ENCODE assay signal across 23 cellular contexts in the genomic region with DNA sequence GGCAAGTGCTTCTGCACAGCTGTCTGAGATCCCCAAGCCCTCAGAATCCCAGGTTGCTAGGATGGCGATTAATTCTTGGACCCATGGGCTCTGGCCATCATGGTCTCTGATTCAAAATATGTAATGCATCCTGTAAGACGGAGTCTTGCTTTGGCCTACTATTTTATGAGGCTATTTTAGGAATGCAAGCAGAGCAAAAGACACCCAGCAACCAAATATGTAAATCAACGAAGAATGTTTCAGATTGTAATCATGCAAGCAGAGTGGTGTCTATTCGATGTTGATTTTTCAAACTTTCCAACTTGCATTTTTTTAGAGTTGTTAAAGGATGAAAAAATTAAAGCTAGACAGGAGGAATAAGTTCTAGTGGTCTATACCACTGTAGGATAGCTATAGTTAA.
DNase-seq lines count a peak whose midpoint lies in the region; ATAC-seq and TF ChIP-seq lines count a peak whose summit lies in the region.
"Had no signal": no experiment of that assay in that cellular context is flagged by ENCODE, and none has a peak within 500 bp of the region (broad histone marks: within the 10 kb centered on the region; RNA-seq: fewer than 3 reads in every experiment).

No MANE protein-coding gene starts in this region.

- peaks cover 87% of the 10 kb centered on the region for H3K4me1 Mint-ChIP-seq in chondrocyte (ENCODE audit: low read depth)

- H3K4me3 ChIP-seq in AG10803 (ENCODE audit: low read length), result no peak overlapping the region
- no peak overlapping the region for H3K4me3 ChIP-seq in gastroesophageal sphincter
- H3K4me3 ChIP-seq in rectal smooth muscle tissue (ENCODE audit: low read length), result no peak overlapping the region
- H3K4me3 ChIP-seq: A549, adrenal gland, breast epithelium, coronary artery, SJCRH30 had no signal

- no peaks in the 10 kb centered on the region for H3K36me3 Mint-ChIP-seq in chondrocyte (ENCODE audit: low read depth)
- H3K36me3 Mint-ChIP-seq: immature natural killer cell had no signal

- H3K9ac ChIP-seq in rectal smooth muscle tissue (ENCODE audit: low read length), result no peak overlapping the region

- ATAC-seq in gastroesophageal sphincter (no peak), esophagus mucosa (no peak), HG02973 (IDR thresholded peaks at IDR 0.05; ENCODE audit: unreplicated experiment) (no peak), GM21529 (IDR thresholded peaks at IDR 0.05; ENCODE audit: unreplicated experiment) (no peak)
- ATAC-seq: A549, foreskin keratinocyte had no signal

- H3K36me3 ChIP-seq in gastroesophageal sphincter (no peaks in the 10 kb centered on the region), rectal smooth muscle tissue (ENCODE audit: control insufficient read depth, insufficient read depth, low read length) (no peaks in the 10 kb centered on the region)
- H3K36me3 ChIP-seq: adrenal gland, breast epithelium, SJCRH30 had no signal

- TF ChIP-seq EP300 in gastroesophageal sphincter (IDR thresholded peaks at IDR 0.05), result no peak

- no peak overlapping the region for H3K4me3 Mint-ChIP-seq in chondrocyte (ENCODE audit: unreplicated experiment)
- H3K4me3 Mint-ChIP-seq: activated T-cell treated with anti-CD3 and anti-CD28 coated beads, Interleukin-2, amount 50 U/mL, for 24 hours; immature natural killer cell; T-helper 1 cell treated with Interleukin-12 subunit alpha and Interleukin-12 subunit beta and Interleukin-4 antibody, amounts not matched to agents 30 μg/mL and 1 μg/mL, for 36 hours had no signal

- H3K27ac ChIP-seq in gastroesophageal sphincter, result peak overlapping the region in 3 of 4 donors; percentile 12 to 69 (median 40)
- peak overlapping the region; percentile 18 for H3K27ac ChIP-seq in rectal smooth muscle tissue (ENCODE audit: low read depth, low read length)
- H3K27ac ChIP-seq: breast epithelium, coronary artery, foreskin keratinocyte, SJCRH30 had no signal

- H3K27ac Mint-ChIP-seq in chondrocyte (ENCODE audit: unreplicated experiment), result peak overlapping the region; percentile 73
- H3K27ac Mint-ChIP-seq: activated T-cell treated with anti-CD3 and anti-CD28 coated beads, Interleukin-2, amount 50 U/mL, for 24 hours; immature natural killer cell; progenitor cell of endocrine pancreas; T-helper 1 cell treated with Interleukin-12 subunit alpha and Interleukin-12 subunit beta and Interleukin-4 antibody, amounts not matched to agents 30 μg/mL and 1 μg/mL, for 36 hours had no signal

- H3K9me3 Mint-ChIP-seq in chondrocyte (ENCODE audit: low read depth), result no peaks in the 10 kb centered on the region
- H3K9me3 Mint-ChIP-seq: activated T-cell treated with anti-CD3 and anti-CD28 coated beads, Interleukin-2, amount 50 U/mL, for 24 hours; immature natural killer cell; T-helper 1 cell treated with Interleukin-12 subunit alpha and Interleukin-12 subunit beta and Interleukin-4 antibody, amounts not matched to agents 30 μg/mL and 1 μg/mL, for 36 hours had no signal

- H3K27me3 ChIP-seq in gastroesophageal sphincter (no peaks in the 10 kb centered on the region), rectal smooth muscle tissue (ENCODE audit: control insufficient read depth, insufficient read depth, low read length) (no peaks in the 10 kb centered on the region)
- H3K27me3 ChIP-seq: adrenal gland, breast epithelium, foreskin keratinocyte had no signal

- H3K9me3 ChIP-seq in gastroesophageal sphincter, result no peaks in the 10 kb centered on the region
- H3K9me3 ChIP-seq: A549, adrenal gland, breast epithelium, SJCRH30 had no signal

- DNase-seq in AG10803 (ENCODE audit: low read depth) (peak; percentile 88), chondrocyte (ENCODE audit: low spot score) (no peak), NCI-H187 (lab: John Stamatoyannopoulos, UW) (no peak)
- DNase-seq: activated CD4-positive, alpha-beta T cell treated with anti-CD3 and anti-CD28 coated beads for 48 hours; activated gamma-delta T cell treated with Interleukin-2 at 50 U/mL for 16 hours; activated T-cell treated with anti-CD3 and anti-CD28 coated beads, Interleukin-2, amount 50 U/mL, for 24 hours; adrenal gland; foreskin keratinocyte; immature natural killer cell; NCI-H2171; NCI-H526; SJCRH30; stimulated activated CD4-positive, alpha-beta T cell treated with anti-CD3 and anti-CD28 coated beads, Interleukin-1b, Interleukin-23, amount 100 ng/mL, for 48 hours had no signal

- H3K27me3 Mint-ChIP-seq in chondrocyte (ENCODE audit: low read depth), result no peaks in the 10 kb centered on the region

- TF ChIP-seq POLR2A in gastroesophageal sphincter (IDR thresholded peaks at IDR 0.05), result no peak

- H3K4me1 ChIP-seq in gastroesophageal sphincter (peaks cover 8 to 65% (median 32%) of the 10 kb centered on the region in 3 donors), rectal smooth muscle tissue (ENCODE audit: control insufficient read depth, insufficient read depth, low read length) (peaks cover 28% of the 10 kb centered on the region)
- H3K4me1 ChIP-seq: SJCRH30 had no signal

- TF ChIP-seq CTCF in AG10803 (conservative IDR thresholded peaks at IDR 0.05; ENCODE audit: low read length) (no peak), chondrocyte (IDR thresholded peaks at IDR 0.05) (no peak), gastroesophageal sphincter (IDR thresholded peaks at IDR 0.05) (no peak)

- 37 to 62% methylated on average over 3 of the region's 4 CpGs for WGBS in gastroesophageal sphincter (ENCODE audit: low coverage in 1 of 2), 2 donors
